35 cellular contexts compared by ENCODE assay signal in the genomic region with DNA sequence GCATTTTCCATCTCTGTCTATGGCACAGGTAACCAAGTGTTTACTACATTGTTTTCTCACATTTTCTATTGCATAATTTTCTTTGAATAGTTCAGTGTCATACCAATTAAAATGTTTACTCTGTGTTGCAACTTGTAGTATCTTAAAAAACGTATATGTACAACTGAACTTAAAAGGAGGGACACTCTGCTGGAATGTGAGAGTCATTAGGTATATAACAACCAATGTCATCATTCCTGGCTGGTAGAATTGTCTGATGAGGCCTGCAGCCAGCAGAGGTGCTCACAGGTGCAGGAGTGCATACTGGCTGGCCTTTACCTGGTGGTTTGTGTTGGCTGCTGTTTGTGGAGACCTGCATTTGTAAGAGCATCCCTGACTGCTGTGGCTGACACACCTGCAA. TPM values are rescaled to one million over a fixed set of nuclear protein-coding genes. Genes with fewer than 3 reads are reported as not detected.
"Had no signal": no experiment of that assay in that cellular context is flagged by ENCODE, and none has a peak within 500 bp of the region (broad histone marks: within the 10 kb centered on the region; RNA-seq: fewer than 3 reads in every experiment).

No MANE protein-coding gene starts in this region.

- H3K4me1 ChIP-seq: adrenal gland, body of pancreas had no signal

- H3K4me3 ChIP-seq: adrenal gland, body of pancreas, esophagus squamous epithelium, gastroesophageal sphincter had no signal

- H3K27ac ChIP-seq: adrenal gland, body of pancreas, epithelial cell of prostate, esophagus squamous epithelium, gastroesophageal sphincter, WERI-Rb-1 had no signal

- H3K4me3 Mint-ChIP-seq: activated B cell treated with CpG ODN at 0.5 μM for 24 hours; activated CD8-positive, alpha-beta T cell treated with anti-CD3 and anti-CD28 coated beads for 36 hours; activated naive CD4-positive, alpha-beta T cell treated with anti-CD3 and anti-CD28 coated beads for 36 hours; activated naive CD4-positive, alpha-beta T cell treated with anti-CD3 and anti-CD28 coated beads, Interleukin-2, amount 50 U/mL, for 24 hours; activated naive CD8-positive, alpha-beta T cell treated with anti-CD3 and anti-CD28 coated beads for 36 hours; activated naive CD8-positive, alpha-beta T cell treated with anti-CD3 and anti-CD28 coated beads, Interleukin-2, amount 50 U/mL, for 24 hours; activated T-cell treated with anti-CD3 and anti-CD28 coated beads, Interleukin-2, amount 50 U/mL, for 4 hours; activated T-helper 17 cell treated with anti-CD3 and anti-CD28 coated beads, Interleukin-2, amount 50 U/mL, for 72 hours; effector memory CD8-positive, alpha-beta T cell; T-cell; T-helper 1 cell treated with Interleukin-12 subunit alpha and Interleukin-12 subunit beta and Interleukin-4 antibody, amounts not matched to agents 30 μg/mL and 1 μg/mL, for 36 hours; T-helper 2 cell treated with Interferon-gamma antibody and Interleukin-4, amounts not matched to agents 5 μg/mL and 100 μg/mL, for 36 hours had no signal

- H3K9me3 ChIP-seq: adrenal gland, body of pancreas, esophagus squamous epithelium, gastroesophageal sphincter had no signal

- H3K36me3 ChIP-seq: adrenal gland, WERI-Rb-1 had no signal

- ATAC-seq: activated CD4-positive, CD25-positive, alpha-beta regulatory T cell treated with anti-CD3 and anti-CD28 coated beads, Interleukin-2, amount 50 U/mL, for 24 hours; activated CD8-positive, alpha-beta T cell treated with anti-CD3 and anti-CD28 coated beads for 36 hours; activated naive CD8-positive, alpha-beta T cell treated with anti-CD3 and anti-CD28 coated beads, Interleukin-2, amount 50 U/mL, for 24 hours; activated T-cell treated with anti-CD3 and anti-CD28 coated beads, Interleukin-2, amount 50 U/mL, for 4 hours; activated T-helper 17 cell treated with anti-CD3 and anti-CD28 coated beads, Interleukin-2, amount 50 U/mL, for 72 hours; body of pancreas; effector memory CD8-positive, alpha-beta T cell; gastroesophageal sphincter; T-cell had no signal

- H3K27me3 ChIP-seq: adrenal gland, body of pancreas, esophagus squamous epithelium, gastroesophageal sphincter had no signal

- H3K9me3 Mint-ChIP-seq: activated B cell treated with CpG ODN at 0.5 μM for 24 hours; activated CD8-positive, alpha-beta T cell treated with anti-CD3 and anti-CD28 coated beads for 36 hours; activated naive CD4-positive, alpha-beta T cell treated with anti-CD3 and anti-CD28 coated beads for 36 hours; activated naive CD4-positive, alpha-beta T cell treated with anti-CD3 and anti-CD28 coated beads, Interleukin-2, amount 50 U/mL, for 24 hours; activated naive CD8-positive, alpha-beta T cell treated with anti-CD3 and anti-CD28 coated beads for 36 hours; activated naive CD8-positive, alpha-beta T cell treated with anti-CD3 and anti-CD28 coated beads, Interleukin-2, amount 50 U/mL, for 24 hours; activated T-cell treated with anti-CD3 and anti-CD28 coated beads, Interleukin-2, amount 50 U/mL, for 4 hours; activated T-helper 17 cell treated with anti-CD3 and anti-CD28 coated beads, Interleukin-2, amount 50 U/mL, for 72 hours; effector memory CD8-positive, alpha-beta T cell; T-cell; T-helper 1 cell treated with Interleukin-12 subunit alpha and Interleukin-12 subunit beta and Interleukin-4 antibody, amounts not matched to agents 30 μg/mL and 1 μg/mL, for 36 hours; T-helper 2 cell treated with Interferon-gamma antibody and Interleukin-4, amounts not matched to agents 5 μg/mL and 100 μg/mL, for 36 hours had no signal

- H3K27ac Mint-ChIP-seq: activated B cell treated with CpG ODN at 0.5 μM for 24 hours; activated CD8-positive, alpha-beta T cell treated with anti-CD3 and anti-CD28 coated beads for 36 hours; activated naive CD4-positive, alpha-beta T cell treated with anti-CD3 and anti-CD28 coated beads for 36 hours; activated naive CD4-positive, alpha-beta T cell treated with anti-CD3 and anti-CD28 coated beads, Interleukin-2, amount 50 U/mL, for 24 hours; activated naive CD8-positive, alpha-beta T cell treated with anti-CD3 and anti-CD28 coated beads for 36 hours; activated naive CD8-positive, alpha-beta T cell treated with anti-CD3 and anti-CD28 coated beads, Interleukin-2, amount 50 U/mL, for 24 hours; activated T-helper 17 cell treated with anti-CD3 and anti-CD28 coated beads, Interleukin-2, amount 50 U/mL, for 72 hours; effector memory CD8-positive, alpha-beta T cell; T-cell; T-helper 1 cell treated with Interleukin-12 subunit alpha and Interleukin-12 subunit beta and Interleukin-4 antibody, amounts not matched to agents 30 μg/mL and 1 μg/mL, for 36 hours; T-helper 2 cell treated with Interferon-gamma antibody and Interleukin-4, amounts not matched to agents 5 μg/mL and 100 μg/mL, for 36 hours had no signal

- FAIRE-seq: colon, endothelial cell of umbilical vein had no signal

- DNase-seq: activated B cell treated with CpG ODN at 0.5 μM for 24 hours; activated CD4-positive, alpha-beta T cell treated with anti-CD3 and anti-CD28 coated beads for 48 hours; activated CD4-positive, alpha-beta T cell treated with anti-CD3 and anti-CD28 coated beads, Interleukin-2, amount 50 U/mL, for 1 hour; activated CD4-positive, alpha-beta T cell treated with anti-CD3 and anti-CD28 coated beads, Interleukin-2, amount 50 U/mL, for 48 hours; activated CD8-positive, alpha-beta memory T cell treated with anti-CD3 and anti-CD28 coated beads for 24 hours; activated CD8-positive, alpha-beta T cell treated with anti-CD3 and anti-CD28 coated beads for 36 hours; activated effector memory CD4-positive, alpha-beta T cell treated with Interleukin-2 at 50 U/mL for 16 hours; activated naive CD4-positive, alpha-beta T cell treated with anti-CD3 and anti-CD28 coated beads for 36 hours; activated naive CD8-positive, alpha-beta T cell treated with anti-CD3 and anti-CD28 coated beads for 36 hours; activated naive CD8-positive, alpha-beta T cell treated with anti-CD3 and anti-CD28 coated beads, Interleukin-2, amount 50 U/mL, for 24 hours; activated T-cell treated with anti-CD3 and anti-CD28 coated beads, Interleukin-2, amount 50 U/mL, for 4 hours; adrenal gland; amygdala; aorta; body of pancreas; caudate nucleus; cortex of kidney; dermis blood vessel endothelial cell; effector CD4-positive, alpha-beta T cell; effector memory CD8-positive, alpha-beta T cell; esophagus squamous epithelium; foreskin melanocyte; head of caudate nucleus; T-cell; T1000; WERI-Rb-1 had no signal

- H3K4me1 Mint-ChIP-seq: activated naive CD4-positive, alpha-beta T cell treated with anti-CD3 and anti-CD28 coated beads, Interleukin-2, amount 50 U/mL, for 24 hours; activated naive CD8-positive, alpha-beta T cell treated with anti-CD3 and anti-CD28 coated beads for 36 hours; activated naive CD8-positive, alpha-beta T cell treated with anti-CD3 and anti-CD28 coated beads, Interleukin-2, amount 50 U/mL, for 24 hours; activated T-helper 17 cell treated with anti-CD3 and anti-CD28 coated beads, Interleukin-2, amount 50 U/mL, for 72 hours; T-cell had no signal

RNA-seq across cellular contexts. Expression of gene RARRES1, which starts 19.1 kb away (rescaled TPM):
- total RNA-seq: activated B cell treated with CpG ODN at 0.5 μM for 24 hours; activated CD8-positive, alpha-beta T cell treated with anti-CD3 and anti-CD28 coated beads for 36 hours; activated naive CD4-positive, alpha-beta T cell treated with anti-CD3 and anti-CD28 coated beads for 36 hours; activated naive CD8-positive, alpha-beta T cell treated with anti-CD3 and anti-CD28 coated beads for 36 hours; activated T-cell treated with anti-CD3 and anti-CD28 coated beads, Interleukin-2, amount 50 U/mL, for 4 hours; activated T-helper 17 cell treated with anti-CD3 and anti-CD28 coated beads, Interleukin-2, amount 50 U/mL, for 72 hours; T-cell had no signal
